ENCODE assay signal across 9 cellular contexts in genomic region chr19:19402656-19403372, GRCh38. TPM values are rescaled to one million over a fixed set of nuclear protein-coding genes. Genes with fewer than 3 reads are reported as not detected.
A peak's percentile ranks its signal among the peaks of the same experiment; 100 is the strongest.
DNase-seq lines count a peak whose midpoint lies in the region; ATAC-seq, FAIRE-seq and TF ChIP-seq lines count a peak whose summit lies in the region.
"Had no signal": no experiment of that assay in that cellular context is flagged by ENCODE, and none has a peak within 500 bp of the region (broad histone marks: within the 10 kb centered on the region; RNA-seq: fewer than 3 reads in every experiment).

No MANE protein-coding gene starts in this region.

- ATAC-seq in IMR-90 (ENCODE audit: low read depth): no peak
- no peak for ATAC-seq in K562
- no peak for ATAC-seq in GM19324 (IDR thresholded peaks at IDR 0.05; ENCODE audit: low FRiP score, unreplicated experiment)

- dilution Hi-C loops in IMR-90 (cut with HindIII; ENCODE audit: low sequenced_read_pairs, unreplicated experiment): no loop called here

- no peak for TF ChIP-seq EP300 in K562 (IDR thresholded peaks at IDR 0.05; ENCODE audit: low read length)

- H4K20me1 ChIP-seq in IMR-90 (ENCODE audit: insufficient read depth, low read length) (peaks cover 24% of the 10 kb centered on the region), K562 (replicated peaks; ENCODE audit: control insufficient read depth, insufficient read depth, low read length) (peaks cover 15% of the 10 kb centered on the region)

- H3K4me1 ChIP-seq in IMR-90 (ENCODE audit: control insufficient read depth, insufficient read depth, low read length) (peaks cover 12% of the 10 kb centered on the region), K562 (replicated peaks in 1 of 2; ENCODE audit: control insufficient read depth in 2 of 2, insufficient read depth in 2 of 2, low read length in 2 of 2) (peaks cover 36 to 42% of the 10 kb centered on the region in 2 experiments)

- intact Hi-C loops in IMR-90 (cut with micrococcal nuclease) (no loop called here), K562 (cut with micrococcal nuclease) (loop anchor here (1.0 kb wide), 1 partner anchor 11 kb away; no protein-coding TSS in a partner anchor)

- peaks cover 5 to 63% of the 10 kb centered on the region in 2 experiments; a peak in 3 of 4 replicates for H3K79me1 ChIP-seq in IMR-90 (ENCODE audit: low read depth in 1 of 2, low read length in 2 of 2)

- H3K4me3 ChIP-seq in IMR-90 (ENCODE audit: insufficient read depth, low read depth, low read length) (no peak overlapping the region), K562 (no peak overlapping the region)

- peak overlapping the region; percentile 66 for H3K4ac ChIP-seq in IMR-90 (ENCODE audit: low read depth, low read length)

- POLR2A ChIA-PET in IMR-90 (lab: Charles Lee; ENCODE audit: unreplicated experiment) (interaction anchor here (0.7 kb wide), 1 partner anchor 24 kb away, joined by 13 read pairs; no protein-coding TSS in a partner anchor), K562 (lab: Yijun Ruan, JAX) (interaction anchor here (0.8 to 1.6 kb wide), 6 partner anchors 9 to 56 kb away, joined by 3 to 9 read pairs (median 4); no protein-coding TSS in a partner anchor)

- no peak for TF ChIP-seq RAD21 in IMR-90 (IDR thresholded peaks at IDR 0.05; ENCODE audit: low read length)
- no peak for TF ChIP-seq RAD21 in K562 (CRISPR knock-in tag; conservative IDR thresholded peaks at IDR 0.05 in 1 of 2, IDR thresholded peaks at IDR 0.05 in 1 of 2)

- 100% methylated on average over 3 of the region's 11 CpGs; no CpG with 5 or more reads in 1 of the 2 experiments for WGBS in IMR-90 (ENCODE audit: extremely low coverage in 2 of 2, insufficient read length in 1 of 2), 2 experiments
- 66% methylated on average over 11 of the region's 11 CpGs for WGBS in K562 (ENCODE audit: insufficient coverage, low coverage, missing lambda C conversion rate)

- BruUV-seq in IMR-90 (replicated peaks; lab: Mats Ljungman, UMichigan): no TSS peak
- BruUV-seq in K562 (replicated peaks; lab: Mats Ljungman, UMichigan): no TSS peak

- H2BK15ac ChIP-seq in IMR-90 (ENCODE audit: low read depth, low read length): peak overlapping the region; percentile 4; the same call in 1 of the 3 replicates

- H3K36me3 ChIP-seq in IMR-90 (ENCODE audit: control insufficient read depth, insufficient read depth, low read length): no peaks in the 10 kb centered on the region
- H3K36me3 ChIP-seq in K562 (ENCODE audit: control insufficient read depth, insufficient read depth, low read length): peaks cover 18% of the 10 kb centered on the region; the same call in 2 of the 3 replicates

- H3K79me2 ChIP-seq in K562 (ENCODE audit: control insufficient read depth, insufficient read depth, low read length): peaks cover 88% of the 10 kb centered on the region

- H3K9me3 ChIP-seq in IMR-90 (ENCODE audit: control insufficient read depth, insufficient read depth, low read length) (no peaks in the 10 kb centered on the region), K562 (replicated peaks; ENCODE audit: control insufficient read depth, insufficient read depth, low read depth, low read length) (no peaks in the 10 kb centered on the region)

- TF ChIP-seq POLR2A in IMR-90 (IDR thresholded peaks at IDR 0.05; ENCODE audit: low read depth, low read length) (no peak), K562 (conservative IDR thresholded peaks at IDR 0.05) (no peak)

- peak overlapping the region; percentile 52 for H2AFZ ChIP-seq in IMR-90 (replicated peaks; ENCODE audit: low read length, poor library complexity)
- H2AFZ ChIP-seq in K562 (ENCODE audit: low read depth, low read length): no peak overlapping the region

- DNase-seq in AML-193 (lab: John Stamatoyannopoulos, UW): peak; percentile 55 to 60
- no peak for DNase-seq in IMR-90
- DNase-seq in K562 (ENCODE audit: extremely low read depth in 1 of 4, low spot score in 3 of 4): no peak
- DNase-seq in myocyte (ENCODE audit: low read depth): peak; percentile 29
- no peak for DNase-seq in GM13976 (ENCODE audit: low spot score)
- no peak for DNase-seq in NCI-H1436 (lab: John Stamatoyannopoulos, UW)
- DNase-seq in mucosa of gallbladder (ENCODE audit: low spot score): no peak
- DNase-seq: NCI-H1048 had no signal

- H3K4me2 ChIP-seq in IMR-90 (ENCODE audit: low read depth, low read length): no peak overlapping the region
- H3K4me2 ChIP-seq in K562 (ENCODE audit: insufficient read depth, low read length): peak overlapping the region; percentile 47; the same call in 1 of the 2 replicates

- no peak overlapping the region for H3K18ac ChIP-seq in IMR-90 (ENCODE audit: low read depth, low read length)

- no peak overlapping the region for H3K9ac ChIP-seq in IMR-90 (ENCODE audit: low read depth, low read length)
- peak overlapping the region; percentile 45 to 56; a peak in 3 of 4 replicates for H3K9ac ChIP-seq in K562 (ENCODE audit: insufficient read depth in 1 of 2, low read depth in 2 of 2, low read length in 2 of 2)

- in situ Hi-C loops in IMR-90 (cut with MboI; ENCODE audit: low sequenced_read_pairs): no loop called here
- in situ Hi-C loops in K562 (cut with MboI): no loop called here
- in situ Hi-C loops in GM13976 (cut with MboI; ENCODE audit: low sequenced_read_pairs, unreplicated experiment): no loop called here

- H4K91ac ChIP-seq in IMR-90 (ENCODE audit: insufficient read depth, low read depth, low read length): peak overlapping the region; percentile 50

- H3K9me1 ChIP-seq in IMR-90 (ENCODE audit: insufficient read depth, low read length) (peaks cover 16% of the 10 kb centered on the region; the same call in 1 of the 2 replicates), K562 (ENCODE audit: control insufficient read depth, insufficient read depth, low read length) (peaks cover 3% of the 10 kb centered on the region)

- H3K27me3 ChIP-seq in IMR-90 (ENCODE audit: control insufficient read depth, insufficient read depth, low read length) (no peaks in the 10 kb centered on the region), K562 (ENCODE audit: control insufficient read depth in 2 of 2, insufficient read depth in 2 of 2, low read length in 2 of 2) (no peaks in the 10 kb centered on the region)

- H4K8ac ChIP-seq in IMR-90 (ENCODE audit: low read depth in 2 of 2, low read length in 2 of 2): peak overlapping the region in 1 of 2 experiments; percentile 34; a peak in 1 of 4 replicates

- H3K23ac ChIP-seq in IMR-90 (ENCODE audit: low read depth, low read length): no peak overlapping the region

- no peak for FAIRE-seq in K562 (lab: Jason Lieb, UNC)

- H2AK9ac ChIP-seq in IMR-90 (replicated peaks; ENCODE audit: low read depth, low read length, poor library complexity): peak overlapping the region; percentile 88

- peak overlapping the region; percentile 32; the same call in 1 of the 2 replicates for H2BK20ac ChIP-seq in IMR-90 (ENCODE audit: low read depth, low read length)

- H2BK5ac ChIP-seq in IMR-90 (ENCODE audit: low read depth, low read length, poor library complexity, severe bottlenecking): peak overlapping the region; percentile 4

- peak overlapping the region; percentile 22; the same call in 1 of the 2 replicates for H3K14ac ChIP-seq in IMR-90 (replicated peaks; ENCODE audit: low read depth, low read length)

- H3K56ac ChIP-seq in IMR-90 (ENCODE audit: extremely low read depth, insufficient read depth, low read length): no peak overlapping the region

- H3K27ac ChIP-seq in IMR-90 (ENCODE audit: insufficient read depth, low read length): no peak overlapping the region
- H3K27ac ChIP-seq in K562 (ENCODE audit: extremely low read depth, low read depth, low read length): peak overlapping the region; percentile 75

- CTCF ChIA-PET in IMR-90 (lab: Yijun Ruan, JAX): no interaction called here
- CTCF ChIA-PET in K562 (lab: Yijun Ruan, JAX; ENCODE audit: low intra/inter-chr PET ratio): no interaction called here

- H4K5ac ChIP-seq in IMR-90 (ENCODE audit: low read depth, low read length): no peak overlapping the region

- peak overlapping the region; percentile 9; the same call in 1 of the 2 replicates for H2BK120ac ChIP-seq in IMR-90 (ENCODE audit: low read depth, low read length)

- H2AK5ac ChIP-seq in IMR-90 (ENCODE audit: low read depth, low read length): 0 out of 2 replicates have a peak overlapping the region, but pooled peaks have one; percentile 22

- TF ChIP-seq CTCF in IMR-90 (conservative IDR thresholded peaks at IDR 0.05; ENCODE audit: low read depth, low read length) (no peak), K562 (IDR thresholded peaks at IDR 0.05 in 2 of 3, conservative IDR thresholded peaks at IDR 0.05 in 1 of 3; ENCODE audit: insufficient read depth in 2 of 3, low read depth in 1 of 3, low read length in 3 of 3) (no peak), GM13976 (IDR thresholded peaks at IDR 0.05; ENCODE audit: borderline replicate concordance, control extremely low read depth, extremely low read depth, insufficient read depth, missing control alignments) (no peak)

TF ChIP-seq in IMR-90, 13 proteins besides CTCF, POLR2A, EP300 and RAD21 (continues in another document):
- TF ChIP-seq FOS (IDR thresholded peaks at IDR 0.05; ENCODE audit: low read depth, low read length): no peak

TF ChIP-seq in K562, 482 proteins besides CTCF, POLR2A, EP300 and RAD21 (continues in another document):
- no peak for TF ChIP-seq ZNF431 (CRISPR knock-in tag; IDR thresholded peaks at IDR 0.05)

RNA-seq across cellular contexts. Expression of gene GATAD2A, which starts 2.7 kb away (rescaled TPM):
- total RNA-seq in IMR-90 (2012; rRNA removed): 23.5 and 32.8 TPM in 2 replicates
- polyA plus RNA-seq in IMR-90 (2012; rRNA removed): 33.2 and 44.3 TPM in 2 replicates
- 36.4 and 38.8 TPM in 2 replicates for polyA plus RNA-seq in IMR-90 (2012; cell fraction: cytosol; rRNA removed)
- polyA plus RNA-seq in IMR-90 (2012; cell fraction: nucleus; rRNA removed; ENCODE audit: low replicate concordance): 32.4 and 42.5 TPM in 2 replicates
- 64.2 and 71.9 TPM in 2 replicates for total RNA-seq in K562 (2011; cell fraction: chromatin; rRNA removed; ENCODE audit: low replicate concordance)
- total RNA-seq in K562 (2011; cell fraction: nucleolus; rRNA removed): 40.3 and 42.0 TPM in 2 replicates
- 44.1 and 58.8 TPM in 2 replicates for total RNA-seq in K562 (2011; cell fraction: nucleoplasm; rRNA removed)
- 114 and 141 TPM in 2 replicates for total RNA-seq in K562 (2014; rRNA removed)
- 36.3 and 39.2 TPM in 2 replicates for total RNA-seq in K562 (2014; rRNA removed; fragmentation: Illumina TruSeq; extraction: Trizol)
- total RNA-seq in K562 (2015; rRNA removed; fragmentation: Illumina TruSeq; extraction: Trizol): 61.2 and 65.5 TPM in 2 replicates
- 215 and 226 TPM in 2 replicates for total RNA-seq in K562 (2021)
- 25.4 and 33.0 TPM in 2 replicates for polyA plus RNA-seq in K562 (2011; rRNA removed)
- polyA plus RNA-seq in K562 (2011; cell fraction: cytosol; rRNA removed): 21.1 and 45.0 TPM in 2 replicates
- polyA plus RNA-seq in K562 (2011; cell fraction: nucleus; rRNA removed): 23.6 and 33.3 TPM in 2 replicates
- 44.9 and 60.8 TPM in 2 replicates for polyA plus RNA-seq in K562 (2012)
- 44.2 and 80.9 TPM in 2 replicates for polyA plus RNA-seq in K562 (2014; fragmentation: Illumina TruSeq; extraction: Trizol)
- polyA plus RNA-seq in K562 (2014; fragmentation: Nextera tagmentation; extraction: Ambion mirVana): 1 to 10 TPM; 2.4 to 5.1 TPM
- polyA plus RNA-seq in K562 (2014; rRNA removed): 88.4 and 112 TPM in 2 replicates
- 33.1 and 40.4 TPM in 2 replicates for polyA minus RNA-seq in K562 (2011; rRNA and poly(A)+ RNA removed)
- 55.4 and 91.3 TPM in 2 replicates for polyA minus RNA-seq in K562 (2011; cell fraction: cytosol; rRNA and poly(A)+ RNA removed)
- polyA minus RNA-seq in K562 (2011; cell fraction: nucleus; rRNA and poly(A)+ RNA removed): 12.5 and 17.4 TPM in 2 replicates
- 49.5 and 65.8 TPM in 2 replicates for total RNA-seq in myocyte
- 65.0 TPM for polyA plus RNA-seq in myocyte (2012)
- 110 TPM for total RNA-seq in mucosa of gallbladder

Comparison
In these comparisons a context has a peak if more than half of its experiments do, and no peak if none do; other contexts are left out.
1. DNase-seq: peak in AML-193 (2 of 2) and myocyte (single experiment); none in IMR-90 (single experiment), K562 (0 of 4), GM13976 (single experiment), NCI-H1436 (single experiment) and mucosa of gallbladder (single experiment).